Comparison of ENCODE assay signal across 23 cellular contexts in genomic region chr5:56006600-56006999, GRCh38. TPM values are rescaled to one million over a fixed set of nuclear protein-coding genes. Genes with fewer than 3 reads are reported as not detected.
DNase-seq lines count a peak whose midpoint lies in the region; ATAC-seq, FAIRE-seq and TF ChIP-seq lines count a peak whose summit lies in the region.
"Had no signal": no experiment of that assay in that cellular context is flagged by ENCODE, and none has a peak within 500 bp of the region (broad histone marks: within the 10 kb centered on the region; RNA-seq: fewer than 3 reads in every experiment).

No MANE protein-coding gene starts in this region.

- TF ChIP-seq RAD21 in A549 (conservative IDR thresholded peaks at IDR 0.05 in 1 of 2, IDR thresholded peaks at IDR 0.05 in 1 of 2) (no peak), GM12878 (IDR thresholded peaks at IDR 0.05; ENCODE audit: insufficient read depth, low read depth, low read length) (no peak)

- peak; percentile 67 for ATAC-seq in activated CD4-positive, alpha-beta T cell treated with anti-CD3 and anti-CD28 coated beads for 36 hours
- ATAC-seq in A549 (no peak), GM12878 (peak; percentile 47)
- ATAC-seq: Right ventricle myocardium inferior had no signal

- H3K79me2 ChIP-seq in GM12878 (ENCODE audit: control insufficient read depth, insufficient read depth, low read length), result no peaks in the 10 kb centered on the region

- no peaks in the 10 kb centered on the region for H3K27me3 ChIP-seq in GM12878 (replicated peaks in 1 of 2; ENCODE audit: control insufficient read depth in 2 of 2, insufficient read depth in 2 of 2, low read length in 1 of 2)
- H3K27me3 ChIP-seq: BE2C had no signal

- H3K9me3 ChIP-seq in A549, result peaks cover 10% of the 10 kb centered on the region
- H3K9me3 ChIP-seq in GM12878 (replicated peaks; ENCODE audit: control insufficient read depth, insufficient read depth, low read length), result peaks cover 6% of the 10 kb centered on the region
- H3K9me3 ChIP-seq: BE2C, SJSA1 had no signal

- H3K4me3 ChIP-seq in A549 (no peak overlapping the region), GM12878 (no peak overlapping the region), coronary artery (no peak overlapping the region)
- H3K4me3 ChIP-seq: GM23248, SJSA1 had no signal

- CTCF ChIA-PET in activated CD4-positive, alpha-beta T cell treated with anti-CD3 and anti-CD28 coated beads for 36 hours (lab: Charles Lee), result interaction anchor here (0.7 to 1.1 kb wide), 3 partner anchors 19 to 29 kb away, joined by 3 read pairs; no protein-coding TSS in a partner anchor
- CTCF ChIA-PET in A549 (lab: Yijun Ruan, JAX), result no interaction called here
- CTCF ChIA-PET in GM12878 (lab: Yijun Ruan, JAX), result no interaction called here

- RAD21 ChIA-PET in GM12878 (lab: Charles Lee; ENCODE audit: unreplicated experiment), result interaction anchor here (0.6 to 1.2 kb wide), 2 partner anchors 20 to 328 kb away, joined by 3 read pairs; no protein-coding TSS in a partner anchor

- H3K27me3 Mint-ChIP-seq in activated CD4-positive, alpha-beta T cell treated with anti-CD3 and anti-CD28 coated beads for 36 hours, result no peaks in the 10 kb centered on the region

- no peaks in the 10 kb centered on the region for H4K20me1 ChIP-seq in GM12878 (ENCODE audit: control insufficient read depth, insufficient read depth)

- TF ChIP-seq CTCF in A549 (IDR thresholded peaks at IDR 0.05) (no peak), GM12878 (IDR thresholded peaks at IDR 0.05 in 2 of 3, conservative IDR thresholded peaks at IDR 0.05 in 1 of 3; ENCODE audit: control insufficient read depth in 2 of 3, extremely low read depth in 1 of 3, insufficient read depth in 1 of 3, low read depth in 3 of 3, low read length in 3 of 3) (no peak), coronary artery (IDR thresholded peaks at IDR 0.05) (no peak)

- no peak for TF ChIP-seq EP300 in A549 (IDR thresholded peaks at IDR 0.05)
- TF ChIP-seq EP300 in GM12878 (IDR thresholded peaks at IDR 0.05; ENCODE audit: borderline replicate concordance in 1 of 2, control insufficient read depth in 1 of 2, low read depth in 2 of 2, low read length in 2 of 2), result no peak

- peak overlapping the region; percentile 4 for H3K27ac Mint-ChIP-seq in activated CD4-positive, alpha-beta T cell treated with anti-CD3 and anti-CD28 coated beads for 36 hours
- H3K27ac Mint-ChIP-seq: HFFc6 had no signal

- H3K36me3 ChIP-seq in GM12878 (ENCODE audit: control insufficient read depth in 2 of 2, insufficient read depth in 2 of 2, low read length in 1 of 2), result no peaks in the 10 kb centered on the region
- H3K36me3 ChIP-seq: BE2C, SJSA1 had no signal

- H3K27ac ChIP-seq in A549 (peak overlapping the region; percentile 1 to 80; a peak in 4 of 6 replicates), GM12878 (ENCODE audit: control insufficient read depth, insufficient read depth) (no peak overlapping the region), coronary artery (no peak overlapping the region)
- H3K27ac ChIP-seq: GM23248, HL-60, KMS-11, SJSA1 had no signal

- no peak overlapping the region for H3K4me3 Mint-ChIP-seq in activated CD4-positive, alpha-beta T cell treated with anti-CD3 and anti-CD28 coated beads for 36 hours
- H3K4me3 Mint-ChIP-seq: H9, HFFc6 had no signal

- H3K9ac ChIP-seq in GM12878 (ENCODE audit: control insufficient read depth, insufficient read depth, low read length), result no peak overlapping the region
- H3K9ac ChIP-seq: GM23248, KMS-11 had no signal

- H2AFZ ChIP-seq in GM12878 (ENCODE audit: control insufficient read depth, low read depth, low read length), result no peak overlapping the region
- H2AFZ ChIP-seq: GM23248 had no signal

- SMC1A ChIA-PET in GM12878 (lab: Charles Lee; ENCODE audit: uncharacterized antibody, unreplicated experiment), result interaction anchor here (0.7 to 3.1 kb wide), 6 partner anchors 12 to 90 kb away, joined by 3 to 17 read pairs (median 4); no protein-coding TSS in a partner anchor

- in situ Hi-C loops in GM12878 (cut with MboI), result no loop called here

- TF ChIP-seq POLR2A in A549 (IDR thresholded peaks at IDR 0.05; ENCODE audit: low read length) (no peak), GM12878 (IDR thresholded peaks at IDR 0.05; ENCODE audit: low read depth, low read length) (no peak)

- H3K4me2 ChIP-seq in A549, result 0 out of 3 replicates have a peak overlapping the region, but pooled peaks have one; percentile 1
- H3K4me2 ChIP-seq in GM12878 (ENCODE audit: control insufficient read depth, insufficient read depth), result peak overlapping the region; percentile 15; the same call in 1 of the 2 replicates
- H3K4me2 ChIP-seq: KMS-11 had no signal

- BruUV-seq in GM12878 (replicated peaks; lab: Mats Ljungman, UMichigan), result no TSS peak

- H3K4me1 ChIP-seq in A549 (peaks cover 31% of the 10 kb centered on the region), GM12878 (ENCODE audit: control insufficient read depth, insufficient read depth, low read length) (peaks cover 6% of the 10 kb centered on the region; the same call in 1 of the 2 replicates)
- H3K4me1 ChIP-seq: BE2C had no signal

- POLR2A ChIA-PET in activated CD4-positive, alpha-beta T cell treated with anti-CD3 and anti-CD28 coated beads for 36 hours (lab: Charles Lee), result interaction anchor here (0.6 kb wide), 1 partner anchor 32 kb away, joined by 4 read pairs; no protein-coding TSS in a partner anchor
- POLR2A ChIA-PET in A549 (lab: Yijun Ruan, JAX), result no interaction called here
- POLR2A ChIA-PET in GM12878 (lab: Charles Lee), result interaction anchor here (0.6 kb wide), 1 partner anchor 1016 kb away, joined by 8 read pairs; no protein-coding TSS in a partner anchor

- peaks cover 11% of the 10 kb centered on the region for H3K9me3 Mint-ChIP-seq in activated CD4-positive, alpha-beta T cell treated with anti-CD3 and anti-CD28 coated beads for 36 hours (ENCODE audit: low read depth)

- H3K36me3 Mint-ChIP-seq in activated CD4-positive, alpha-beta T cell treated with anti-CD3 and anti-CD28 coated beads for 36 hours (ENCODE audit: low read depth), result peaks cover 1% of the 10 kb centered on the region

- FAIRE-seq in A549 (lab: Jason Lieb, UNC), result no peak
- peak; percentile 74 for FAIRE-seq in GM19239 (lab: Jason Lieb, UNC)
- no peak for FAIRE-seq in GM12878 (lab: Jason Lieb, UNC)

- DNase-seq in activated CD4-positive, alpha-beta T cell treated with anti-CD3 and anti-CD28 coated beads for 36 hours, result no peak
- no peak for DNase-seq in activated CD4-positive, alpha-beta T cell treated with anti-CD3 and anti-CD28 coated beads for 48 hours
- no peak for DNase-seq in A549 (ENCODE audit: low read depth in 1 of 2, low spot score in 1 of 2)
- no peak for DNase-seq in GM19239 (ENCODE audit: insufficient read length, low spot score)
- DNase-seq in GM12878 (ENCODE audit: low read depth, low spot score), result no peak
- DNase-seq in coronary artery (ENCODE audit: low spot score), result no peak
- DNase-seq in activated CD4-positive, CD25-positive, alpha-beta regulatory T cell (lab: John Stamatoyannopoulos, UW), result no peak
- DNase-seq: BE2C, COR-L47, DMS79, GM23248, H9, HFFc6, NCI-H1694 treated with DMSO at 0.1 percent for 48 hours, NCI-H2081 treated with DMSO at 0.1 percent for 48 hours, NCI-H2171 treated with DMSO at 0.1 percent for 48 hours, NCI-H524 treated with DMSO at 0.1 percent for 48 hours, NCI-H82, OCI-M1 had no signal

- peaks cover 47% of the 10 kb centered on the region for H3K4me1 Mint-ChIP-seq in activated CD4-positive, alpha-beta T cell treated with anti-CD3 and anti-CD28 coated beads for 36 hours
- H3K4me1 Mint-ChIP-seq: H9 had no signal

- intact Hi-C loops in activated CD4-positive, alpha-beta T cell treated with anti-CD3 and anti-CD28 coated beads for 36 hours (cut with DNase I, micrococcal nuclease), result no loop called here
- intact Hi-C loops in GM12878 (cut with micrococcal nuclease; ENCODE audit: unreplicated experiment), result no loop called here

TF ChIP-seq in A549, 52 proteins besides CTCF, POLR2A, EP300 and RAD21 (continues in another document):
- no peak for TF ChIP-seq ESRRA (IDR thresholded peaks at IDR 0.05; ENCODE audit: borderline replicate concordance, low read length)
- TF ChIP-seq KDM1A (IDR thresholded peaks at IDR 0.05; ENCODE audit: low read depth), result no peak
- TF ChIP-seq SREBF2 (IDR thresholded peaks at IDR 0.05), result no peak
- no peak for TF ChIP-seq HOXB13 (CRISPR knock-in tag; IDR thresholded peaks at IDR 0.05; ENCODE audit: low read depth)
- no peak for TF ChIP-seq NR3C1 (IDR thresholded peaks at IDR 0.05)
- no peak for TF ChIP-seq RNF2 (IDR thresholded peaks at IDR 0.05; ENCODE audit: borderline replicate concordance, low read depth)

TF ChIP-seq in GM12878, 131 proteins besides CTCF, POLR2A, EP300 and RAD21:
- TF ChIP-seq MTA3 (IDR thresholded peaks at IDR 0.05; ENCODE audit: borderline replicate concordance, low read length) (no peak), CBX5 (IDR thresholded peaks at IDR 0.05; ENCODE audit: low read depth) (no peak), SMAD1 (IDR thresholded peaks at IDR 0.05; ENCODE audit: low read depth, partially characterized antibody) (no peak)

RNA-seq across cellular contexts. Expression of gene IL6ST, which starts 11.8 kb away (rescaled TPM):
- 10 to 100 TPM; 57.1 to 64.4 TPM for total RNA-seq in activated CD4-positive, alpha-beta T cell treated with anti-CD3 and anti-CD28 coated beads for 36 hours
- polyA plus RNA-seq in A549 (2011; rRNA removed) (183 and 198 TPM in 2 replicates), A549 (2017; fragmentation: RNase III; extraction: RNeasy Plus Mini Kit Qiagen cat#74134 plus additional on column Dnase treatment) (45.1 to 53.9 TPM (median 46.2 TPM) in 3 replicates), GM12878 (2011; rRNA removed) (139 and 232 TPM in 2 replicates), GM12878 (2014; fragmentation: Illumina TruSeq; extraction: Trizol) (9.1 and 12.9 TPM in 2 replicates), GM12878 (2014; fragmentation: Nextera tagmentation; extraction: Ambion mirVana) (1 to 10 TPM; 1.5 to 1.8 TPM), GM12878 (2014; rRNA removed) (4.8 and 5.1 TPM in 2 replicates), GM12878 (2016; fragmentation: Nextera tagmentation; extraction: Ambion mirVana) (10 to 100 TPM; 13.0 to 13.8 TPM)
- polyA plus RNA-seq in A549 (2012; cell fraction: cytosol; rRNA removed), result 12.5 and 13.6 TPM in 2 replicates
- polyA plus RNA-seq in A549 (2012; cell fraction: nucleus; rRNA removed), result 5.4 and 9.5 TPM in 2 replicates
- 135 and 145 TPM in 2 replicates for polyA minus RNA-seq in A549 (2011; rRNA and poly(A)+ RNA removed)
- total RNA-seq in GM12878 (2013; cell fraction: nucleolus; rRNA removed), result 246 and 249 TPM in 2 replicates
- total RNA-seq in GM12878 (2014; rRNA removed) (10.6 and 10.7 TPM in 2 replicates), GM12878 (2014; rRNA removed; fragmentation: Illumina TruSeq; extraction: Trizol) (17.2 and 20.9 TPM in 2 replicates), GM12878 (2021) (14.2 and 14.4 TPM in 2 replicates)
- 2.6 TPM for polyA plus RNA-seq in GM12878 (2011; ENCODE audit: low read depth)
- 64.4 and 71.0 TPM in 2 replicates for polyA plus RNA-seq in GM12878 (2011; cell fraction: cytosol; rRNA removed)
- 91.8 and 137 TPM in 2 replicates for polyA plus RNA-seq in GM12878 (2011; cell fraction: nucleus; rRNA removed)
- 5.5 and 6.8 TPM in 2 replicates for polyA plus RNA-seq in GM12878 (2012)
- polyA minus RNA-seq in GM12878 (2011; rRNA and poly(A)+ RNA removed), result 311 and 430 TPM in 2 replicates
- polyA minus RNA-seq in GM12878 (2011; cell fraction: cytosol; rRNA and poly(A)+ RNA removed), result 125 and 166 TPM in 2 replicates
- polyA minus RNA-seq in GM12878 (2011; cell fraction: nucleus; rRNA and poly(A)+ RNA removed), result 130 and 132 TPM in 2 replicates

Comparison
In these comparisons a context has a peak if more than half of its experiments do, and no peak if none do; other contexts are left out.
1. ATAC-seq: peak in activated CD4-positive, alpha-beta T cell treated with anti-CD3 and anti-CD28 coated beads for 36 hours (single experiment) and GM12878 (single experiment); none in A549 (0 of 2).
2. H3K27ac ChIP-seq: peak in A549 (2 of 2); none in GM12878 (single experiment) and coronary artery (0 of 2).